Comparison of ENCODE assay signal across 36 cellular contexts in the genomic region with DNA sequence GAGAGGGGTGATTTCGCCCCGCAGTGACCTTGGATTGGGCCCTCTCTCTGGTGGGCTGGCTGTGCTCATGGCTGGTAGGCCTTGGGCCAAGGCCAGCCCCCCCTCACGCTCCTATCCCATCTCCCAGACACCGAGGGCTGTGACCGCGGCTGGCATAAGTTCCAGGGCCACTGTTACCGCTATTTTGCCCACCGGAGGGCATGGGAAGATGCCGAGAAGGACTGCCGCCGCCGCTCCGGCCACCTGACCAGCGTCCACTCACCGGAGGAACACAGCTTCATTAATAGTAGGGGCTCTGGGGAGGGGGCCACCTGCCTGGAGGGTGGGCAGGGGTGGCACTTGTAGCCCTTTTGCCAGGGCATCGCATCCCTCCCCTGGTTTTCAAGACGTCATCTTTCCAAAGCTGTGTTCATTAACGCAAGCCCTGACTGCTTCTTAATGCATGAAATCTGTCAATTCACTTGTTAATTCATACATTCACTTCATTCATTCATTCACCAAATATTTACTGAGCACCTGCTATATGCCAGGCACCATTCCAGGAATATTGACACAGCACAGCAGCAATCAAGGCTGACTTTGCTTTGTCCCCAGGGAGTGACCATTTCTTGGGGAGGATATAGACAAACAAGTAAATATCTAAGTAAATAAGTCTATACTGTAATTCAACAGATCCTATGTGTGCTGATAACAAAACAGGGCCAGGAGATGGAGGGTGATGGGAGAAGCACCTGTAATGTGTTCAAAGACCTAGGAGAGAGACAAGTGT. TPM values are rescaled to one million over a fixed set of nuclear protein-coding genes. Genes with fewer than 3 reads are reported as not detected.
"Had no signal": no experiment of that assay in that cellular context is flagged by ENCODE, and none has a peak within 500 bp of the region (broad histone marks: within the 10 kb centered on the region; RNA-seq: fewer than 3 reads in every experiment).

No MANE protein-coding gene starts in this region.

- ATAC-seq: esophagus mucosa; gastrocnemius medialis; heart left ventricle; left cardiac atrium; left lung; naive thymus-derived CD4-positive, alpha-beta T cell; psoas muscle; stimulated activated effector memory CD8-positive, alpha-beta T cell treated with anti-CD3 and anti-CD28 coated beads, Interleukin-12 subunit alpha, Interleukin-12 subunit beta, amount 100 ng/mL, for 72 hours had no signal

- H3K36me3 ChIP-seq: colonic mucosa, gastrocnemius medialis, heart left ventricle, left lung, neural progenitor cell, ovary, sigmoid colon, stomach, thyroid gland, vagina had no signal

- H3K4me1 ChIP-seq: colonic mucosa, gastrocnemius medialis, heart left ventricle, left lung, neural progenitor cell, psoas muscle, sigmoid colon, stomach, thyroid gland, vagina had no signal

- H3K27me3 ChIP-seq: colonic mucosa, hepatocyte, neural progenitor cell, ovary, thyroid gland, vagina had no signal

- H3K9ac ChIP-seq: neural progenitor cell had no signal

- DNase-seq: colonic mucosa; effector CD8-positive, alpha-beta T cell; endodermal cell; foreskin fibroblast; gastrocnemius medialis; left cardiac atrium; left lung; mesenchymal stem cell; midbrain; naive thymus-derived CD4-positive, alpha-beta T cell; ovary; psoas muscle; right cardiac atrium; sigmoid colon; stimulated activated CD4-positive, alpha-beta T cell treated with anti-CD3 and anti-CD28 coated beads, Interleukin-2, amount 100 ng/mL, for 24 hours; stimulated activated CD4-positive, alpha-beta T cell treated with anti-CD3 and anti-CD28 coated beads, Interleukin-4, amount 100 ng/mL, for 24 hours; stimulated activated naive CD4-positive, alpha-beta T cell treated with Interleukin-2 at 50 U/mL for 16 hours; stomach; thyroid gland; trophoblast cell had no signal

- H3K9me3 ChIP-seq: colonic mucosa had no signal

- H3K4me2 ChIP-seq: hepatocyte, neural progenitor cell had no signal

- H3K79me2 ChIP-seq: hepatocyte had no signal

- H2AFZ ChIP-seq: hepatocyte, neural progenitor cell had no signal

- H3K4me3 ChIP-seq: colonic mucosa, gastrocnemius medialis, heart left ventricle, hepatocyte, left lung, neural progenitor cell, ovary, psoas muscle, sigmoid colon, stomach, thyroid gland, vagina had no signal

- H3K27ac ChIP-seq: colonic mucosa, epithelial cell of prostate, gastrocnemius medialis, heart left ventricle, hepatocyte, left lung, neural progenitor cell, ovary, psoas muscle, sigmoid colon, stomach, thyroid gland, vagina had no signal

- FAIRE-seq: islet of Langerhans had no signal

RNA-seq across cellular contexts. Expression of a gene that starts 26.6 kb away (rescaled TPM):
- total RNA-seq: esophagus mucosa, gastrocnemius medialis, glomerular endothelial cell, heart left ventricle, left cardiac atrium, left lung, lower leg skin, lung microvascular endothelial cell, mucosa of gallbladder, ovary, psoas muscle, renal cortical epithelial cell, right cardiac atrium, skeletal muscle tissue, subcutaneous adipose tissue, ureter, vagina had no signal
- polyA plus RNA-seq: heart left ventricle; hepatocyte; naive thymus-derived CD4-positive, alpha-beta T cell; ovary; right cardiac atrium had no signal

RNA-seq across cellular contexts. Expression of a gene that starts 34.8 kb away (rescaled TPM):
- total RNA-seq: esophagus mucosa, glomerular endothelial cell, lung microvascular endothelial cell, thyroid gland, vagina had no signal
- polyA plus RNA-seq: naive thymus-derived CD4-positive, alpha-beta T cell had no signal
